19 cellular contexts compared by ENCODE assay signal in the genomic region with DNA sequence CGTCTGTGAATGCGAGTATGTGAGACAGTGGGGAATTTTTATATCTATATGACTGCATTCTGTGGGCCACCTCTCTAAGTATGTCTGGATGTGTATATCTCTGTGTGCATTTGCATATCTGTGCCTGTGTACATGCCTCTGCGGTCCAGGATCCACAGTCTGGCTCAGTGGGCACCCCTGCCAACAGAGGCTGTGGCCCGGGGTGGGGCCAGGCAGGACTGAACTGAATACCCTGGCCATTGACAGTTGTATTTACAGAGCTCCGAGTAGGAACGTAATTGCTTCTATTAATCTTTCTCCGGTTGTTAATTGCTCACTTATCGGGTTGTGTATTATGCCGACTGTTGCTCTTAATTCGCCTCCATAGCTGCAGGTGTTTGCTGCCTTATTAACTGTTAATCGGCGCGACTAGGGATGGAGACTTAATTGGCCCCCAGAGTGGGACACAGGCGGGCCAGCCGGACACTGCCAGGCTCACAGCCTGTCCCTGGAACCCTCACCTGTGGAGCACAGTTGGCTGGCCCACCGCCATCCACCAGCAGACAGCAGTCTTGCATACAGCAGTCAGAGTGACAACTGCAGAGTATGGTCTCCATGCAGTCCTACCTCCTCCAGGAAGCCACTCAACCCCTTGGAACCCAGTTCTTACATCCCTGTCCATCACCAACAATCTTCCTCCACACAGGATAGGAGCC. TPM values are rescaled to one million over a fixed set of nuclear protein-coding genes. Genes with fewer than 3 reads are reported as not detected.
A peak's percentile ranks its signal among the peaks of the same experiment; 100 is the strongest.
DNase-seq lines count a peak whose midpoint lies in the region; FAIRE-seq and TF ChIP-seq lines count a peak whose summit lies in the region.
"Had no signal": no experiment of that assay in that cellular context is flagged by ENCODE, and none has a peak within 500 bp of the region (broad histone marks: within the 10 kb centered on the region; RNA-seq: fewer than 3 reads in every experiment).

No MANE protein-coding gene starts in this region.

- H3K36me3 ChIP-seq in endodermal cell (ENCODE audit: control insufficient read depth, insufficient read depth, low read length): no peaks in the 10 kb centered on the region
- H3K36me3 ChIP-seq in small intestine (ENCODE audit: control insufficient read depth in 2 of 2, insufficient read depth in 2 of 2, low read length in 2 of 2): no peaks in the 10 kb centered on the region

- peaks cover 26% of the 10 kb centered on the region for H3K4me1 Mint-ChIP-seq in endodermal cell

- DNase-seq in NCI-H1092 treated with DMSO at 0.1 percent for 48 hours (lab: John Stamatoyannopoulos, UW) (peak; percentile 15), NCI-H1092 (lab: John Stamatoyannopoulos, UW) (no peak), NCI-H526 treated with DMSO at 0.1 percent for 48 hours (lab: John Stamatoyannopoulos, UW) (peak; percentile 52), endodermal cell (peak; percentile 40), small intestine (peak; percentile 67), cerebellar nuclear complex (lab: John Stamatoyannopoulos, UW) (no peak), GM19239 (ENCODE audit: insufficient read length, low spot score) (no peak), AG08396 (ENCODE audit: low spot score) (no peak)
- DNase-seq: activated CD4-positive, alpha-beta T cell treated with anti-CD3 and anti-CD28 coated beads for 36 hours; activated T-cell treated with anti-CD3 and anti-CD28 coated beads, Interleukin-2, amount 50 U/mL, for 48 hours; CD4-positive, alpha-beta T cell; GM23248; mesendoderm; NCI-H2171 treated with DMSO at 0.1 percent for 48 hours; occipital lobe; SHP77 treated with DMSO at 0.1 percent for 48 hours; stimulated activated CD4-positive, alpha-beta T cell treated with anti-CD3 and anti-CD28 coated beads, Interleukin-4, amount 100 ng/mL, for 4 hours had no signal

- no peaks in the 10 kb centered on the region for H3K9me3 Mint-ChIP-seq in endodermal cell
- H3K9me3 Mint-ChIP-seq: CD4-positive, alpha-beta T cell had no signal

- H3K4me3 ChIP-seq in endodermal cell (ENCODE audit: low read length) (no peak overlapping the region), small intestine (ENCODE audit: low read depth in 1 of 2, low read length in 2 of 2) (no peak overlapping the region)
- H3K4me3 ChIP-seq: GM23248 had no signal

- no peak overlapping the region for H3K9ac ChIP-seq in endodermal cell (ENCODE audit: extremely low read depth, low read length, poor library complexity, severe bottlenecking)
- H3K9ac ChIP-seq: GM23248 had no signal

- H3K27ac ChIP-seq in endodermal cell (ENCODE audit: low read depth, low read length): no peak overlapping the region
- H3K27ac ChIP-seq in small intestine (ENCODE audit: low read depth in 1 of 2, low read length in 1 of 2): no peak overlapping the region
- H3K27ac ChIP-seq: epithelial cell of prostate, GM23248 had no signal

- 90 to 93% methylated on average over 15 to 16 of the region's 16 CpGs for WGBS in endodermal cell (ENCODE audit: insufficient coverage in 1 of 2, insufficient read length in 1 of 2), 2 experiments
- 16 to 67% (median 37%) methylated on average over 16 of the region's 16 CpGs for WGBS in small intestine, 3 donors

- H3K27me3 Mint-ChIP-seq in endodermal cell (ENCODE audit: insufficient read depth): peaks cover 6% of the 10 kb centered on the region
- H3K27me3 Mint-ChIP-seq: activated CD4-positive, alpha-beta T cell treated with anti-CD3 and anti-CD28 coated beads for 36 hours; CD4-positive, alpha-beta T cell had no signal

- H3K9me3 ChIP-seq in endodermal cell (ENCODE audit: control insufficient read depth, low read length) (no peaks in the 10 kb centered on the region), small intestine (ENCODE audit: control insufficient read depth, low read depth) (no peaks in the 10 kb centered on the region)

- no peak for TF ChIP-seq CTCF in endodermal cell (conservative IDR thresholded peaks at IDR 0.05)

- no peaks in the 10 kb centered on the region for H3K36me3 Mint-ChIP-seq in endodermal cell (ENCODE audit: low read depth)

- no peak overlapping the region for H3K27ac Mint-ChIP-seq in endodermal cell
- H3K27ac Mint-ChIP-seq: activated CD4-positive, alpha-beta T cell treated with anti-CD3 and anti-CD28 coated beads for 36 hours; CD4-positive, alpha-beta T cell had no signal

- peaks cover 26% of the 10 kb centered on the region for H3K4me1 ChIP-seq in endodermal cell (ENCODE audit: control insufficient read depth, insufficient read depth, low read length)
- peaks cover 2% of the 10 kb centered on the region in 2 donors for H3K4me1 ChIP-seq in small intestine (ENCODE audit: control insufficient read depth in 2 of 2, insufficient read depth in 1 of 2, low read depth in 1 of 2, low read length in 1 of 2)

- no peak overlapping the region for H3K4me3 Mint-ChIP-seq in endodermal cell

- H3K27me3 ChIP-seq in endodermal cell (ENCODE audit: control insufficient read depth, insufficient read depth, low read length, poor library complexity, severe bottlenecking): no peaks in the 10 kb centered on the region
- H3K27me3 ChIP-seq in small intestine (ENCODE audit: control insufficient read depth in 2 of 2, insufficient read depth in 2 of 2, low read length in 2 of 2): no peaks in the 10 kb centered on the region

- FAIRE-seq in small intestine (lab: Jason Lieb, UNC) (no peak), GM19239 (lab: Jason Lieb, UNC) (no peak)

RNA-seq across cellular contexts. Expression of a gene that starts 22.4 kb away (rescaled TPM):
- 10 to 100 TPM; 13.1 to 22.7 TPM for total RNA-seq in endodermal cell
- 37.3 TPM for polyA plus RNA-seq in endodermal cell (2013, experiment 1 of 2)
- 34.7 TPM for polyA plus RNA-seq in endodermal cell (2013, experiment 2 of 2)
- 10 to 100 TPM in 1 of 3 donors, 1 to 10 TPM in 2; 4.8 to 18.3 (median 4.9) TPM for polyA plus RNA-seq in small intestine

RNA-seq across cellular contexts. Expression of a gene that starts 29.3 kb away (rescaled TPM):
- total RNA-seq in endodermal cell: 1 to 10 TPM; 2.0 to 3.1 TPM
- 1.00 TPM for polyA plus RNA-seq in endodermal cell (2013, experiment 1 of 2)
- polyA plus RNA-seq in endodermal cell (2013, experiment 2 of 2): 1.4 TPM
- 1 to 10 TPM in 1 of 3 donors, under 1 TPM in 1, not detected in 1; 0.81 to 1.1 TPM for polyA plus RNA-seq in small intestine
- total RNA-seq: occipital lobe; T-helper 2 cell treated with Interferon-gamma antibody and Interleukin-4, amounts not matched to agents 100 ng/mL and 5 ng/mL, for 36 hours had no signal

Comparison
In these comparisons a context has a peak if more than half of its experiments do, and no peak if none do; other contexts are left out.
1. DNase-seq: peak in NCI-H1092 treated with DMSO at 0.1 percent for 48 hours (single experiment), NCI-H526 treated with DMSO at 0.1 percent for 48 hours (single experiment), endodermal cell (single experiment) and small intestine (single experiment); none in NCI-H1092 (single experiment), cerebellar nuclear complex (0 of 2), GM19239 (single experiment) and AG08396 (single experiment).